8 cellular contexts compared by ENCODE assay signal in genomic region chr13:42969558-42970172, GRCh38. TPM values are rescaled to one million over a fixed set of nuclear protein-coding genes. Genes with fewer than 3 reads are reported as not detected.
DNase-seq lines count a peak whose midpoint lies in the region; ATAC-seq, FAIRE-seq and TF ChIP-seq lines count a peak whose summit lies in the region.

No MANE protein-coding gene starts in this region.

- no peak overlapping the region for H3K4me3 ChIP-seq in CD8-positive, alpha-beta T cell (ENCODE audit: low read depth, low read length)
- H3K4me3 ChIP-seq in effector memory CD4-positive, alpha-beta T cell (ENCODE audit: insufficient read depth, low read depth, low read length, poor library complexity, severe bottlenecking) = no peak overlapping the region

- intact Hi-C loops in CD8-positive, alpha-beta T cell (cut with DNase I, micrococcal nuclease) = loop anchor here (1.0 to 10.0 kb wide), 11 partner anchors 23 to 905 kb away; partner anchors contain the start of genes DNAJC15 (in 2 of the 2) and EPSTI1 (in 1 of the 2)

- peaks cover 17% of the 10 kb centered on the region for H3K4me1 Mint-ChIP-seq in CD8-positive, alpha-beta T cell (ENCODE audit: low read depth)
- H3K4me1 Mint-ChIP-seq in activated CD8-positive, alpha-beta T cell treated with anti-CD3 and anti-CD28 coated beads, Interleukin-2, amount 10 ng/mL, durations not matched to agents 7 days and 5 days (ENCODE audit: low read depth) = peaks cover 20% of the 10 kb centered on the region
- peaks cover 27% of the 10 kb centered on the region for H3K4me1 Mint-ChIP-seq in memory B cell

- no peak for TF ChIP-seq POLR2A in H54 (IDR thresholded peaks at IDR 0.05; ENCODE audit: low read depth, low read length)

- POLR2A ChIA-PET in CD8-positive, alpha-beta T cell (lab: Charles Lee) = interaction anchor here (0.6 to 1.0 kb wide), 2 partner anchors 23 to 93 kb away, joined by 3 read pairs; partner anchors contain the start of gene EPSTI1
- POLR2A ChIA-PET in activated CD8-positive, alpha-beta T cell treated with anti-CD3 and anti-CD28 coated beads, Interleukin-2, amount 10 ng/mL, durations not matched to agents 7 days and 5 days (lab: Charles Lee) = no interaction called here

- no peaks in the 10 kb centered on the region for H3K27me3 ChIP-seq in CD8-positive, alpha-beta T cell (ENCODE audit: insufficient read depth, low read length)
- H3K27me3 ChIP-seq in effector memory CD4-positive, alpha-beta T cell (replicated peaks; ENCODE audit: control insufficient read depth, insufficient read depth, low read length, poor library complexity, severe bottlenecking) = no peaks in the 10 kb centered on the region

- H3K27ac ChIP-seq in CD8-positive, alpha-beta T cell (ENCODE audit: low read depth, low read length) = no peak overlapping the region
- H3K27ac ChIP-seq in effector memory CD4-positive, alpha-beta T cell (ENCODE audit: insufficient read depth, low read length, poor library complexity, severe bottlenecking) = no peak overlapping the region

- H3K27ac Mint-ChIP-seq in CD8-positive, alpha-beta T cell = peak overlapping the region; percentile 28
- peak overlapping the region; percentile 39 for H3K27ac Mint-ChIP-seq in activated CD8-positive, alpha-beta T cell treated with anti-CD3 and anti-CD28 coated beads, Interleukin-2, amount 10 ng/mL, durations not matched to agents 7 days and 5 days
- H3K27ac Mint-ChIP-seq in memory B cell = peak overlapping the region; percentile 3

- no peaks in the 10 kb centered on the region for H3K27me3 Mint-ChIP-seq in CD8-positive, alpha-beta T cell (ENCODE audit: low read depth)
- H3K27me3 Mint-ChIP-seq in activated CD8-positive, alpha-beta T cell treated with anti-CD3 and anti-CD28 coated beads, Interleukin-2, amount 10 ng/mL, durations not matched to agents 7 days and 5 days (ENCODE audit: low read depth) = no peaks in the 10 kb centered on the region
- H3K27me3 Mint-ChIP-seq in memory B cell = no peaks in the 10 kb centered on the region

- no peak overlapping the region for H3K4me3 Mint-ChIP-seq in CD8-positive, alpha-beta T cell
- H3K4me3 Mint-ChIP-seq in activated CD8-positive, alpha-beta T cell treated with anti-CD3 and anti-CD28 coated beads, Interleukin-2, amount 10 ng/mL, durations not matched to agents 7 days and 5 days = no peak overlapping the region
- no peak overlapping the region for H3K4me3 Mint-ChIP-seq in memory B cell

- no peaks in the 10 kb centered on the region for H3K9me3 Mint-ChIP-seq in CD8-positive, alpha-beta T cell
- no peaks in the 10 kb centered on the region for H3K9me3 Mint-ChIP-seq in activated CD8-positive, alpha-beta T cell treated with anti-CD3 and anti-CD28 coated beads, Interleukin-2, amount 10 ng/mL, durations not matched to agents 7 days and 5 days (ENCODE audit: insufficient read depth)
- H3K9me3 Mint-ChIP-seq in memory B cell = peaks cover under 1% of the 10 kb centered on the region

- peak; percentile 92 for ATAC-seq in CD8-positive, alpha-beta T cell
- ATAC-seq in activated CD8-positive, alpha-beta T cell treated with anti-CD3 and anti-CD28 coated beads, Interleukin-2, amount 10 ng/mL, durations not matched to agents 7 days and 5 days = peak; percentile 89
- ATAC-seq in memory B cell (ENCODE audit: low read depth) (peak; percentile 79), HG03097 (IDR thresholded peaks at IDR 0.05; ENCODE audit: low FRiP score, unreplicated experiment) (no peak)

- no peaks in the 10 kb centered on the region for H3K36me3 ChIP-seq in CD8-positive, alpha-beta T cell (ENCODE audit: insufficient read depth, low read length)
- H3K36me3 ChIP-seq in effector memory CD4-positive, alpha-beta T cell (ENCODE audit: control insufficient read depth, insufficient read depth, low read length) = peaks cover 10% of the 10 kb centered on the region

- H3K36me3 Mint-ChIP-seq in CD8-positive, alpha-beta T cell = peaks cover 30% of the 10 kb centered on the region
- peaks cover 51% of the 10 kb centered on the region for H3K36me3 Mint-ChIP-seq in activated CD8-positive, alpha-beta T cell treated with anti-CD3 and anti-CD28 coated beads, Interleukin-2, amount 10 ng/mL, durations not matched to agents 7 days and 5 days (ENCODE audit: low read depth)
- H3K36me3 Mint-ChIP-seq in memory B cell = peaks cover 14% of the 10 kb centered on the region

- DNase-seq in CD8-positive, alpha-beta T cell = peak; percentile 65 to 90 (median 79)
- DNase-seq in H54 (ENCODE audit: insufficient read length, low spot score) (peak; percentile 32), NCI-H526 (lab: John Stamatoyannopoulos, UW) (peak; percentile 60 to 83), memory B cell (ENCODE audit: low spot score in 2 of 2) (peak; percentile 77 to 84)
- DNase-seq in activated CD8-positive, alpha-beta T cell treated with anti-CD3 and anti-CD28 coated beads, Interleukin-2, amount 10 ng/mL, durations not matched to agents 7 days and 5 days = peak; percentile 87
- DNase-seq in effector memory CD4-positive, alpha-beta T cell = peak; percentile 53 to 76 (median 58)
- peak; percentile 37 to 48 for DNase-seq in stimulated activated CD8-positive, alpha-beta memory T cell treated with anti-CD3 and anti-CD28 coated beads, Interleukin-15, amount 100 ng/mL, for 4 hours (ENCODE audit: low read depth in 2 of 2)

- FAIRE-seq in H54 (lab: Jason Lieb, UNC) = no peak

- H3K9me3 ChIP-seq in CD8-positive, alpha-beta T cell (ENCODE audit: low read length) = no peaks in the 10 kb centered on the region
- H3K9me3 ChIP-seq in effector memory CD4-positive, alpha-beta T cell (ENCODE audit: control insufficient read depth, low read length) = no peaks in the 10 kb centered on the region

- CTCF ChIA-PET in CD8-positive, alpha-beta T cell (lab: Charles Lee) = interaction anchor here (0.6 to 3.0 kb wide), 47 partner anchors 8 to 1833 kb away, joined by 3 to 22 read pairs (median 4); partner anchors contain the start of genes DNAJC15 and EPSTI1
- CTCF ChIA-PET in activated CD8-positive, alpha-beta T cell treated with anti-CD3 and anti-CD28 coated beads, Interleukin-2, amount 10 ng/mL, durations not matched to agents 7 days and 5 days (lab: Charles Lee) = interaction anchor here (0.6 to 2.5 kb wide), 33 partner anchors 9 to 399 kb away, joined by 3 to 33 read pairs (median 4); partner anchors contain the start of genes DNAJC15 and EPSTI1

- H3K4me1 ChIP-seq in CD8-positive, alpha-beta T cell (ENCODE audit: insufficient read depth, low read length) = peaks cover 5% of the 10 kb centered on the region
- peaks cover 5% of the 10 kb centered on the region for H3K4me1 ChIP-seq in effector memory CD4-positive, alpha-beta T cell (ENCODE audit: control insufficient read depth, insufficient read depth, low read length, poor library complexity, severe bottlenecking)

- peak; percentile 90 for TF ChIP-seq CTCF in CD8-positive, alpha-beta T cell (IDR thresholded peaks at IDR 0.05)

RNA-seq across cellular contexts. Expression of gene EPSTI1, which starts 22.4 kb away (rescaled TPM):
- total RNA-seq in CD8-positive, alpha-beta T cell = 1 to 10 TPM; 8.8 to 9.7 TPM
- total RNA-seq in activated CD8-positive, alpha-beta T cell treated with anti-CD3 and anti-CD28 coated beads, Interleukin-2, amount 10 ng/mL, durations not matched to agents 7 days and 5 days = 10 to 100 TPM; 59.0 to 68.1 TPM

RNA-seq across cellular contexts. Expression of gene DNAJC15, which starts 53.7 kb away (rescaled TPM):
- 1 to 10 TPM; 4.2 to 5.9 TPM for total RNA-seq in CD8-positive, alpha-beta T cell
- total RNA-seq in activated CD8-positive, alpha-beta T cell treated with anti-CD3 and anti-CD28 coated beads, Interleukin-2, amount 10 ng/mL, durations not matched to agents 7 days and 5 days = 10 to 100 TPM; 12.3 to 14.2 TPM

Comparison
In these comparisons a context has a peak if more than half of its experiments do, and no peak if none do; other contexts are left out.
1. DNase-seq: peak in every context shown above with its lines; median percentile 87 in activated CD8-positive, alpha-beta T cell treated with anti-CD3 and anti-CD28 coated beads, Interleukin-2, amount 10 ng/mL, durations not matched to agents 7 days and 5 days; 80 in memory B cell; 79 in CD8-positive, alpha-beta T cell; 72 in NCI-H526; 58 in effector memory CD4-positive, alpha-beta T cell; 42 in stimulated activated CD8-positive, alpha-beta memory T cell treated with anti-CD3 and anti-CD28 coated beads, Interleukin-15, amount 100 ng/mL, for 4 hours; 32 in H54.
2. RNA of gene EPSTI1, which starts 22.4 kb away (total RNA-seq): 59.0 to 68.1 TPM in activated CD8-positive, alpha-beta T cell treated with anti-CD3 and anti-CD28 coated beads, Interleukin-2, amount 10 ng/mL, durations not matched to agents 7 days and 5 days; 8.8 to 9.7 TPM in CD8-positive, alpha-beta T cell; every median in the first group is over 4 times any median in the second.
3. Peak in every context shown above with its lines, with median percentiles within 50 percentile points of each other: H3K27ac Mint-ChIP-seq.